Comparison of ENCODE assay signal across 18 cellular contexts in genomic region chr5:96546120-96546519, GRCh38.
"Had no signal": no experiment of that assay in that cellular context is flagged by ENCODE, and none has a peak within 500 bp of the region (broad histone marks: within the 10 kb centered on the region; RNA-seq: fewer than 3 reads in every experiment).

No MANE protein-coding gene starts in this region.

- H3K9me3 ChIP-seq: esophagus squamous epithelium, prostate gland, right lobe of liver had no signal

- H3K4me2 ChIP-seq: hepatocyte had no signal

- H3K36me3 ChIP-seq: esophagus squamous epithelium, gastroesophageal sphincter, prostate gland, right lobe of liver had no signal

- DNase-seq: dorsolateral prefrontal cortex; effector CD8-positive, alpha-beta T cell; esophagus squamous epithelium; foreskin fibroblast; head of caudate nucleus; kidney; naive thymus-derived CD4-positive, alpha-beta T cell; nephron progenitor cell; retina; right lobe of liver; stimulated activated CD4-positive, alpha-beta T cell treated with anti-CD3 and anti-CD28 coated beads, Interleukin-4, amount 100 ng/mL, for 24 hours; stimulated activated naive B cell treated with anti-CD40 and anti-IgM and Interleukin-4, amounts not matched to agents 10 μg/mL and 1 μg/mL and 100 μg/mL, for 72 hours; trophoblast cell had no signal

- H3K79me2 ChIP-seq: hepatocyte, parathyroid adenoma had no signal

- H2AFZ ChIP-seq: hepatocyte, parathyroid adenoma had no signal

- H3K9ac ChIP-seq: parathyroid adenoma had no signal

- H3K27ac ChIP-seq: coronary artery, dorsolateral prefrontal cortex, esophagus squamous epithelium, gastroesophageal sphincter, hepatocyte, parathyroid adenoma, prostate gland, right lobe of liver had no signal

- ATAC-seq: gastroesophageal sphincter; naive thymus-derived CD4-positive, alpha-beta T cell; right lobe of liver; stimulated activated naive B cell treated with anti-CD40 and anti-IgM and Interleukin-4, amounts not matched to agents 10 μg/mL and 1 μg/mL and 100 μg/mL, for 72 hours had no signal

- H3K27me3 ChIP-seq: esophagus squamous epithelium, gastroesophageal sphincter, hepatocyte, right lobe of liver had no signal

- H3K4me3 ChIP-seq: coronary artery, dorsolateral prefrontal cortex, esophagus squamous epithelium, gastroesophageal sphincter, hepatocyte, prostate gland, right lobe of liver had no signal

- FAIRE-seq: kidney had no signal

- H3K4me1 ChIP-seq: esophagus squamous epithelium, gastroesophageal sphincter, parathyroid adenoma, prostate gland, right lobe of liver had no signal
